Comparison of ENCODE assay signal across 8 cellular contexts in genomic region chr4:108893474-108893873, GRCh38.
"Had no signal": no experiment of that assay in that cellular context is flagged by ENCODE, and none has a peak within 500 bp of the region (broad histone marks: within the 10 kb centered on the region; RNA-seq: fewer than 3 reads in every experiment).

No MANE protein-coding gene starts in this region.

- DNase-seq: GDM1, GF-D8 had no signal

- H3K4me3 ChIP-seq: GM12878 had no signal

- FAIRE-seq: G401.6, GM12878, GM12891, GM12892, GM18507, GM19239 had no signal

- ATAC-seq: GM12878 had no signal
